In the genomic region with DNA sequence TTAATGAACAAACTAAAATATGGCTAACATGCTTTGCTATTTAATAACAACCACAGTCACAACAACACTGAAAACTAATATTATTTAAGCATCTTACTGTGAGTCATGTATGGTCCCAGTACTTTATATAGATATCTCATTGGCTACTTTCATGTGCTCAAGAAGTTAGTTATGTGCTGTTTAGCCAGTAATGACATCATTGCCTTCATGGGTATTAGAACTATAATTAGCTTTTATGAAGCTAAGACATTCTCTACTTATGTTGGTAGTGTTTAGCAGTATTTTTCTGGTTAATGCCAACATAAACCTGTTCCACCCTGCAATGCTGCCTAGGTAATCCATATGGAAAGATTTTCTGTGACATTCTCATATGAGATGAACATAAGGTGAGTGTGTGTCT, we compare ENCODE assay signal across 1 cellular context.
A peak's percentile ranks its signal among the peaks of the same experiment; 100 is the strongest.
TF ChIP-seq lines count a peak whose summit lies in the region.

No MANE protein-coding gene starts in this region.

TF ChIP-seq in HEK293, 187 proteins besides CTCF, POLR2A, EP300 and RAD21 (continued from another document):
- TF ChIP-seq ZNF362 (tag by site-specific recombination; IDR thresholded peaks at IDR 0.05) (0 out of 2 replicates have a peak, but pooled peaks have one; percentile 9), ZBTB21 (tag by site-specific recombination; IDR thresholded peaks at IDR 0.05) (peak; percentile 69), ZNF623 (tag by site-specific recombination; IDR thresholded peaks at IDR 0.05) (no peak)
- TF ChIP-seq, protein P1, sequence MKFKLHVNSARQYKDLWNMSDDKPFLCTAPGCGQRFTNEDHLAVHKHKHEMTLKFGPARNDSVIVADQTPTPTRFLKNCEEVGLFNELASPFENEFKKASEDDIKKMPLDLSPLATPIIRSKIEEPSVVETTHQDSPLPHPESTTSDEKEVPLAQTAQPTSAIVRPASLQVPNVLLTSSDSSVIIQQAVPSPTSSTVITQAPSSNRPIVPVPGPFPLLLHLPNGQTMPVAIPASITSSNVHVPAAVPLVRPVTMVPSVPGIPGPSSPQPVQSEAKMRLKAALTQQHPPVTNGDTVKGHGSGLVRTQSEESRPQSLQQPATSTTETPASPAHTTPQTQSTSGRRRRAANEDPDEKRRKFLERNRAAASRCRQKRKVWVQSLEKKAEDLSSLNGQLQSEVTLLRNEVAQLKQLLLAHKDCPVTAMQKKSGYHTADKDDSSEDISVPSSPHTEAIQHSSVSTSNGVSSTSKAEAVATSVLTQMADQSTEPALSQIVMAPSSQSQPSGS (tag by site-specific recombination; IDR thresholded peaks at IDR 0.05; ENCODE audit: low read depth): peak; percentile 91
- TF ChIP-seq, protein P2, sequence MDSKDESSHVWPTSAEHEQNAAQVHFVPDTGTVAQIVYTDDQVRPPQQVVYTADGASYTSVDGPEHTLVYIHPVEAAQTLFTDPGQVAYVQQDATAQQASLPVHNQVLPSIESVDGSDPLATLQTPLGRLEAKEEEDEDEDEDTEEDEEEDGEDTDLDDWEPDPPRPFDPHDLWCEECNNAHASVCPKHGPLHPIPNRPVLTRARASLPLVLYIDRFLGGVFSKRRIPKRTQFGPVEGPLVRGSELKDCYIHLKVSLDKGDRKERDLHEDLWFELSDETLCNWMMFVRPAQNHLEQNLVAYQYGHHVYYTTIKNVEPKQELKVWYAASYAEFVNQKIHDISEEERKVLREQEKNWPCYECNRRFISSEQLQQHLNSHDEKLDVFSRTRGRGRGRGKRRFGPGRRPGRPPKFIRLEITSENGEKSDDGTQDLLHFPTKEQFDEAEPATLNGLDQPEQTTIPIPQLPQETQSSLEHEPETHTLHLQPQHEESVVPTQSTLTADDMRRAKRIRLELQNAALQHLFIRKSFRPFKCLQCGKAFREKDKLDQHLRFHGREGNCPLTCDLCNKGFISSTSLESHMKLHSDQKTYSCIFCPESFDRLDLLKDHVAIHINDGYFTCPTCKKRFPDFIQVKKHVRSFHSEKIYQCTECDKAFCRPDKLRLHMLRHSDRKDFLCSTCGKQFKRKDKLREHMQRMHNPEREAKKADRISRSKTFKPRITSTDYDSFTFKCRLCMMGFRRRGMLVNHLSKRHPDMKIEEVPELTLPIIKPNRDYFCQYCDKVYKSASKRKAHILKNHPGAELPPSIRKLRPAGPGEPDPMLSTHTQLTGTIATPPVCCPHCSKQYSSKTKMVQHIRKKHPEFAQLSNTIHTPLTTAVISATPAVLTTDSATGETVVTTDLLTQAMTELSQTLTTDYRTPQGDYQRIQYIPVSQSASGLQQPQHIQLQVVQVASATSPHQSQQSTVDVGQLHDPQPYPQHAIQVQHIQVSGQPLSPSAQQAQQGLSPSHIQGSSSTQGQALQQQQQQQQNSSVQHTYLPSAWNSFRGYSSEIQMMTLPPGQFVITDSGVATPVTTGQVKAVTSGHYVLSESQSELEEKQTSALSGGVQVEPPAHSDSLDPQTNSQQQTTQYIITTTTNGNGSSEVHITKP (tag by site-specific recombination; IDR thresholded peaks at IDR 0.05): 0 out of 2 replicates have a peak, but pooled peaks have one; percentile 11
